In the genomic region with DNA sequence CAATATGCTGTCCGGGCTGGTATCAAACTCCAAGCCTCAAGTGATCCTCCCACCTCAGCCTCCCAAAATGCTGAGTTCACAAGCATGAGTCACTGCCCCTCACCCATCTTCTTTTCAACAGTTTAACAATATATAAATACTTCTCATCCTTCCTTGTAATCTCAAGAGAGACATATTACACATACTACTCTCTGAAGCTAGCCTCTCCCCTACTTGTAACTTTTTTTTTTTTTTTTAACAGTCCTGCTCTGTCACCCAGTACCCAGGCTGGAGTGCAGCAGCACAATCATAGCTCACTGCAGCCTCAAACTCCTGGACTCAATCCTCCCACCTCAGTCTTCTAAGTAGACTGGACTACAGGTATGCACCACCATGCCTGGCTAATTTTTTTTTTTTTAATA, we compare ENCODE assay signal across 1 cellular context.
A peak's percentile ranks its signal among the peaks of the same experiment; 100 is the strongest.
TF ChIP-seq lines count a peak whose summit lies in the region.

No MANE protein-coding gene starts in this region.

TF ChIP-seq in HEK293, 187 proteins besides CTCF, POLR2A, EP300 and RAD21:
- no peak for TF ChIP-seq TRIM28 (IDR thresholded peaks at IDR 0.05; ENCODE audit: borderline replicate concordance, low read length)
- no peak for TF ChIP-seq KLF9 (tag by site-specific recombination; IDR thresholded peaks at IDR 0.05; ENCODE audit: low read depth)
- no peak for TF ChIP-seq ZNF558 (tag by site-specific recombination; IDR thresholded peaks at IDR 0.05)
- no peak for TF ChIP-seq GLI4 (tag by site-specific recombination; IDR thresholded peaks at IDR 0.05)
- TF ChIP-seq ZNF362 (tag by site-specific recombination; IDR thresholded peaks at IDR 0.05) = peak; percentile 56; the same call in 1 of the 2 replicates
- TF ChIP-seq KLF17 (tag by site-specific recombination; IDR thresholded peaks at IDR 0.05) = 0 out of 2 replicates have a peak, but pooled peaks have one; percentile 54
- TF ChIP-seq ZNF76 (tag by site-specific recombination; IDR thresholded peaks at IDR 0.05; ENCODE audit: borderline replicate concordance, low read depth) = no peak
- TF ChIP-seq ZNF248 (tag by site-specific recombination; IDR thresholded peaks at IDR 0.05) = no peak
- TF ChIP-seq, protein P1, sequence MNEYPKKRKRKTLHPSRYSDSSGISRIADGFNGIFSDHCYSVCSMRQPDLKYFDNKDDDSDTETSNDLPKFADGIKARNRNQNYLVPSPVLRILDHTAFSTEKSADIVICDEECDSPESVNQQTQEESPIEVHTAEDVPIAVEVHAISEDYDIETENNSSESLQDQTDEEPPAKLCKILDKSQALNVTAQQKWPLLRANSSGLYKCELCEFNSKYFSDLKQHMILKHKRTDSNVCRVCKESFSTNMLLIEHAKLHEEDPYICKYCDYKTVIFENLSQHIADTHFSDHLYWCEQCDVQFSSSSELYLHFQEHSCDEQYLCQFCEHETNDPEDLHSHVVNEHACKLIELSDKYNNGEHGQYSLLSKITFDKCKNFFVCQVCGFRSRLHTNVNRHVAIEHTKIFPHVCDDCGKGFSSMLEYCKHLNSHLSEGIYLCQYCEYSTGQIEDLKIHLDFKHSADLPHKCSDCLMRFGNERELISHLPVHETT (tag by site-specific recombination; IDR thresholded peaks at IDR 0.05) = no peak
